14 cellular contexts compared by ENCODE assay signal in the genomic region with DNA sequence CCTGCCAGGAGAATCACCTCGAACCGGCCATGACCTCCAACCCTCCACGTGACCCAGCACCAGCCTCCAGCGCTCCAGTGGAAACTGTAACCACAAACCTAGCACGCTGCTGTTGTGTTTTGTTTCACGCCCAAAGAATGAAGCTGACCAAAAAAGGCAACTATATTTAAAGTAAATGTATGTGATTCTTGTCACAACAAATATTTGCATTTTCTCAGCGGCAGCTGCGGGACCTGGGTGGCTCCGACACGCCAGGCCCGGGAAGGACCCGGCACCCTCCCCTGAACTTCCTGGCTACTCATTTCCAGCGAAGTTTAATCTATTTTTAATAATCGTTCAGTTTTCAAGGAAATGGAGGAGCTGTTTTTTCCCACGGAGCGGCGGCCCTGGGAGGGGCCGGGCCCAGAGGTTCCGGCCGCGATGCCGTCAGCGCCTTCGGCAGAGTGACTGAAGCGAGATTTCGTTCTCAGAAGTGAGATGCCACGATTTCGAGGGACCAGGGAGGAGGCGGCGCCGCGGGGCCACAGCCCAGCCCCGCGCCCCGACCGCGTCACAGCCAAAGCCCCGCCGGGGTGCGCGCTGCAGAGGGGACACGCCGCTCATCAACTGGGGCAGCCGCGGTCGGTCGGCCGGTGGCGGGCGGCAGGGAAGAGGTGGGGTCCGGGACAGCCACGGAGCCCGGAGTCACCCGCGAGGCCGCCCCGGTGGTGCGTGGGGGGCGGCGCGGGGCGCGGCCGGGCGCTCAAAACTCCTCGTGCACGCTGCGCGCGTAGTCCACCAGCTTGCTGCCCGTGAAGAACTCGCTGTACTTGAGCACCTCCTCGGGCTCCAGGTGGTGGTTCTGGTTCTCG. TPM values are rescaled to one million over a fixed set of nuclear protein-coding genes. Genes with fewer than 3 reads are reported as not detected.
DNase-seq lines count a peak whose midpoint lies in the region; ATAC-seq, FAIRE-seq and TF ChIP-seq lines count a peak whose summit lies in the region.
"Had no signal": no experiment of that assay in that cellular context is flagged by ENCODE, and none has a peak within 500 bp of the region (broad histone marks: within the 10 kb centered on the region; RNA-seq: fewer than 3 reads in every experiment).

No MANE protein-coding gene starts in this region.

- DNase-seq in activated CD8-positive, alpha-beta memory T cell treated with anti-CD3 and anti-CD28 coated beads, Interleukin-2, amount 10 ng/mL, durations not matched to agents 7 days and 5 days, result no peak
- no peak for DNase-seq in activated CD8-positive, alpha-beta memory T cell treated with anti-CD3 and anti-CD28 coated beads for 24 hours
- DNase-seq in T-helper 9 cell (peak; percentile 67), neural crest cell (ENCODE audit: low read depth, low spot score) (no peak), frontal cortex (ENCODE audit: low spot score in 2 of 2) (no peak), DMS 273 (lab: John Stamatoyannopoulos, UW; ENCODE audit: unreplicated experiment) (no peak), NCI-H774 (lab: John Stamatoyannopoulos, UW) (no peak)
- DNase-seq in activated naive CD8-positive, alpha-beta T cell treated with anti-CD3 and anti-CD28 coated beads, Interleukin-2, amount 10 ng/mL, durations not matched to agents 7 days and 5 days, result no peak
- DNase-seq: DMS 273 treated with DMSO at 0.1 percent for 48 hours, MV-4-11, NCI-H748 treated with DMSO at 0.1 percent for 48 hours had no signal

- H3K4me1 Mint-ChIP-seq in activated CD8-positive, alpha-beta memory T cell treated with anti-CD3 and anti-CD28 coated beads, Interleukin-2, amount 10 ng/mL, durations not matched to agents 7 days and 5 days, result peaks cover 40% of the 10 kb centered on the region
- peaks cover 8% of the 10 kb centered on the region for H3K4me1 Mint-ChIP-seq in activated naive CD8-positive, alpha-beta T cell treated with anti-CD3 and anti-CD28 coated beads, Interleukin-2, amount 10 ng/mL, durations not matched to agents 7 days and 5 days
- H3K4me1 Mint-ChIP-seq in neural crest cell, result no peaks in the 10 kb centered on the region

- FAIRE-seq in frontal cortex (lab: Jason Lieb, UNC), result no peak
- FAIRE-seq: bronchial epithelial cell had no signal

- CTCF ChIA-PET in activated CD8-positive, alpha-beta memory T cell treated with anti-CD3 and anti-CD28 coated beads, Interleukin-2, amount 10 ng/mL, durations not matched to agents 7 days and 5 days (lab: Charles Lee), result interaction anchor here (1.2 to 3.4 kb wide), 2 partner anchors 8 to 95 kb away, joined by 3 to 16 read pairs; no protein-coding TSS in a partner anchor

- POLR2A ChIA-PET in activated naive CD8-positive, alpha-beta T cell treated with anti-CD3 and anti-CD28 coated beads, Interleukin-2, amount 10 ng/mL, durations not matched to agents 7 days and 5 days (lab: Charles Lee), result interaction anchor here (2.4 kb wide), 1 partner anchor 14 kb away, joined by 6 read pairs; no protein-coding TSS in a partner anchor

- no peaks in the 10 kb centered on the region for H3K9me3 Mint-ChIP-seq in activated CD8-positive, alpha-beta memory T cell treated with anti-CD3 and anti-CD28 coated beads, Interleukin-2, amount 10 ng/mL, durations not matched to agents 7 days and 5 days (ENCODE audit: low read depth)
- H3K9me3 Mint-ChIP-seq in activated naive CD8-positive, alpha-beta T cell treated with anti-CD3 and anti-CD28 coated beads, Interleukin-2, amount 10 ng/mL, durations not matched to agents 7 days and 5 days, result no peaks in the 10 kb centered on the region
- H3K9me3 Mint-ChIP-seq in neural crest cell, result no peaks in the 10 kb centered on the region

- no peak overlapping the region for H3K4me3 Mint-ChIP-seq in activated CD8-positive, alpha-beta memory T cell treated with anti-CD3 and anti-CD28 coated beads, Interleukin-2, amount 10 ng/mL, durations not matched to agents 7 days and 5 days
- H3K4me3 Mint-ChIP-seq in activated naive CD8-positive, alpha-beta T cell treated with anti-CD3 and anti-CD28 coated beads, Interleukin-2, amount 10 ng/mL, durations not matched to agents 7 days and 5 days, result no peak overlapping the region
- peak overlapping the region; percentile 23 for H3K4me3 Mint-ChIP-seq in neural crest cell

- H3K36me3 Mint-ChIP-seq in activated CD8-positive, alpha-beta memory T cell treated with anti-CD3 and anti-CD28 coated beads, Interleukin-2, amount 10 ng/mL, durations not matched to agents 7 days and 5 days, result peaks cover 25% of the 10 kb centered on the region
- peaks cover 5% of the 10 kb centered on the region for H3K36me3 Mint-ChIP-seq in activated naive CD8-positive, alpha-beta T cell treated with anti-CD3 and anti-CD28 coated beads, Interleukin-2, amount 10 ng/mL, durations not matched to agents 7 days and 5 days
- peaks cover 3% of the 10 kb centered on the region for H3K36me3 Mint-ChIP-seq in neural crest cell (ENCODE audit: low read depth)

- peak overlapping the region; percentile 71 for H3K27ac Mint-ChIP-seq in activated CD8-positive, alpha-beta memory T cell treated with anti-CD3 and anti-CD28 coated beads, Interleukin-2, amount 10 ng/mL, durations not matched to agents 7 days and 5 days
- peak overlapping the region; percentile 49 for H3K27ac Mint-ChIP-seq in activated naive CD8-positive, alpha-beta T cell treated with anti-CD3 and anti-CD28 coated beads, Interleukin-2, amount 10 ng/mL, durations not matched to agents 7 days and 5 days
- no peak overlapping the region for H3K27ac Mint-ChIP-seq in neural crest cell (ENCODE audit: unreplicated experiment)

- ATAC-seq in activated CD8-positive, alpha-beta memory T cell treated with anti-CD3 and anti-CD28 coated beads, Interleukin-2, amount 10 ng/mL, durations not matched to agents 7 days and 5 days, result no peak
- no peak for ATAC-seq in activated naive CD8-positive, alpha-beta T cell treated with anti-CD3 and anti-CD28 coated beads, Interleukin-2, amount 10 ng/mL, durations not matched to agents 7 days and 5 days (ENCODE audit: low read depth)

- H3K27me3 Mint-ChIP-seq in activated CD8-positive, alpha-beta memory T cell treated with anti-CD3 and anti-CD28 coated beads, Interleukin-2, amount 10 ng/mL, durations not matched to agents 7 days and 5 days, result no peaks in the 10 kb centered on the region
- H3K27me3 Mint-ChIP-seq in activated naive CD8-positive, alpha-beta T cell treated with anti-CD3 and anti-CD28 coated beads, Interleukin-2, amount 10 ng/mL, durations not matched to agents 7 days and 5 days, result no peaks in the 10 kb centered on the region
- H3K27me3 Mint-ChIP-seq in neural crest cell (ENCODE audit: low read depth), result no peaks in the 10 kb centered on the region

- no peak for TF ChIP-seq CTCF in neural crest cell (conservative IDR thresholded peaks at IDR 0.05)

RNA-seq across cellular contexts. Expression of a gene that starts 3.0 kb away (rescaled TPM):
- 10 to 100 TPM in 1 of 2 experiments, 1 to 10 TPM in 1; 8.1 to 72.4 TPM for total RNA-seq in activated CD8-positive, alpha-beta memory T cell treated with anti-CD3 and anti-CD28 coated beads, Interleukin-2, amount 10 ng/mL, durations not matched to agents 7 days and 5 days
- total RNA-seq in activated naive CD8-positive, alpha-beta T cell treated with anti-CD3 and anti-CD28 coated beads, Interleukin-2, amount 10 ng/mL, durations not matched to agents 7 days and 5 days, result 1 to 10 TPM; 2.4 to 3.1 TPM
- total RNA-seq in neural crest cell (0.19 and 0.20 TPM in 2 replicates), frontal cortex (not detected)
- total RNA-seq: A172, bronchial epithelial cell, SJSA1 had no signal

RNA-seq across cellular contexts. Expression of a gene that starts 10.6 kb away (rescaled TPM):
- total RNA-seq in activated CD8-positive, alpha-beta memory T cell treated with anti-CD3 and anti-CD28 coated beads, Interleukin-2, amount 10 ng/mL, durations not matched to agents 7 days and 5 days, result 100 to 1,000 TPM in 1 of 2 experiments, 10 to 100 TPM in 1; 28.1 to 156 TPM
- total RNA-seq in activated naive CD8-positive, alpha-beta T cell treated with anti-CD3 and anti-CD28 coated beads, Interleukin-2, amount 10 ng/mL, durations not matched to agents 7 days and 5 days, result 10 to 100 TPM; 11.4 to 15.0 TPM
- not detected in 2 replicates for total RNA-seq in neural crest cell
- not detected for total RNA-seq in frontal cortex
- total RNA-seq: A172, bronchial epithelial cell, SJSA1 had no signal

RNA-seq across cellular contexts. Expression of a gene that starts 14.8 kb away (rescaled TPM):
- 100 to 1,000 TPM; 109 to 144 TPM for total RNA-seq in activated CD8-positive, alpha-beta memory T cell treated with anti-CD3 and anti-CD28 coated beads, Interleukin-2, amount 10 ng/mL, durations not matched to agents 7 days and 5 days
- 100 to 1,000 TPM in 1 of 2 experiments, 10 to 100 TPM in 1; 99.1 to 103 TPM for total RNA-seq in activated naive CD8-positive, alpha-beta T cell treated with anti-CD3 and anti-CD28 coated beads, Interleukin-2, amount 10 ng/mL, durations not matched to agents 7 days and 5 days
- total RNA-seq in neural crest cell (76.1 and 93.8 TPM in 2 replicates), frontal cortex (22.8 TPM)

RNA-seq across cellular contexts. Expression of a gene that starts 15.0 kb away (rescaled TPM):
- 10 to 100 TPM; 17.6 to 25.5 TPM for total RNA-seq in activated CD8-positive, alpha-beta memory T cell treated with anti-CD3 and anti-CD28 coated beads, Interleukin-2, amount 10 ng/mL, durations not matched to agents 7 days and 5 days
- total RNA-seq in activated naive CD8-positive, alpha-beta T cell treated with anti-CD3 and anti-CD28 coated beads, Interleukin-2, amount 10 ng/mL, durations not matched to agents 7 days and 5 days, result 10 to 100 TPM; 19.1 to 19.6 TPM
- total RNA-seq in neural crest cell (39.8 and 41.1 TPM in 2 replicates), frontal cortex (24.1 TPM)

RNA-seq across cellular contexts. Expression of a gene that starts 29.5 kb away (rescaled TPM):
- total RNA-seq in activated CD8-positive, alpha-beta memory T cell treated with anti-CD3 and anti-CD28 coated beads, Interleukin-2, amount 10 ng/mL, durations not matched to agents 7 days and 5 days, result 1 to 10 TPM; 2.0 to 2.6 TPM
- 1 to 10 TPM; 2.2 to 4.4 TPM for total RNA-seq in activated naive CD8-positive, alpha-beta T cell treated with anti-CD3 and anti-CD28 coated beads, Interleukin-2, amount 10 ng/mL, durations not matched to agents 7 days and 5 days
- 0.66 and 0.79 TPM in 2 replicates for total RNA-seq in neural crest cell
- total RNA-seq in frontal cortex, result not detected
- total RNA-seq: A172 had no signal

Comparison
In these comparisons a context has a peak if more than half of its experiments do, and no peak if none do; other contexts are left out.
1. RNA of a gene that starts 10.6 kb away (total RNA-seq): 28.1 to 156 TPM in activated CD8-positive, alpha-beta memory T cell treated with anti-CD3 and anti-CD28 coated beads, Interleukin-2, amount 10 ng/mL, durations not matched to agents 7 days and 5 days and 11.4 to 15.0 TPM in activated naive CD8-positive, alpha-beta T cell treated with anti-CD3 and anti-CD28 coated beads, Interleukin-2, amount 10 ng/mL, durations not matched to agents 7 days and 5 days; not detected in neural crest cell and not detected in frontal cortex (single experiment); every median in the first group is over 10 times any median in the second.